Comparison of ENCODE assay signal across 28 cellular contexts in the genomic region with DNA sequence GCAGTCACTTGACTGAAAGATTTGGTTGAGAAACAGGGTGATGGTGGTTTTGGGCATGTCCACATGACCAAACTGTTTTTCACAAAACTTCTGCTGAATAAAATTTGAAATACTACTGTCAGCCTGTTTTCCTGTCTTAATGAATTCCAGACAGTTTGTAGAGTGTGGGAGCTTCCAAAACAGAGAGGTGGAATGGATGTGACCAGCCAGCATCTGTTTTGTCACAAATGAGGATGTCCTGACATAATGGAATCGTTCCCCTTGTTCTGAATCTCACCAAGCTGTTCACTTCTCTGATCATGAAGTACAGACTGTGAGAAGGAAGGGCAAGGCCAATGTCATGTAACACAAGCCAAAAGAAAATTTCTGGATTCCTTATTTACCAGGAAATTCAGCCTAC. TPM values are rescaled to one million over a fixed set of nuclear protein-coding genes. Genes with fewer than 3 reads are reported as not detected.
DNase-seq lines count a peak whose midpoint lies in the region; ATAC-seq, FAIRE-seq and TF ChIP-seq lines count a peak whose summit lies in the region.
"Had no signal": no experiment of that assay in that cellular context is flagged by ENCODE, and none has a peak within 500 bp of the region (broad histone marks: within the 10 kb centered on the region; RNA-seq: fewer than 3 reads in every experiment).

No MANE protein-coding gene starts in this region.

- no peak for FAIRE-seq in RCC 7860 (lab: Jason Lieb, UNC)
- FAIRE-seq: GM12891, kidney had no signal

- DNase-seq in fibroblast of gingiva (ENCODE audit: low read depth), result peak; percentile 58
- no peak for DNase-seq in tibial artery
- no peak for DNase-seq in SIG-M5 treated with dmso at 0.1 percent for 504 hours (lab: John Stamatoyannopoulos, UW; ENCODE audit: unreplicated experiment)
- DNase-seq in G401 (ENCODE audit: low spot score), result no peak
- DNase-seq in RCC 7860 (ENCODE audit: low spot score), result no peak
- DNase-seq: activated CD4-positive, alpha-beta T cell treated with anti-CD3 and anti-CD28 coated beads, Interleukin-2, amount 50 U/mL, for 1 hour; activated CD8-positive, alpha-beta memory T cell treated with anti-CD3 and anti-CD28 coated beads, Interleukin-2, amount 50 U/mL, for 4 hours; activated effector memory CD4-positive, alpha-beta T cell treated with Interleukin-2 at 50 U/mL for 16 hours; CD4-positive, alpha-beta memory T cell; DMS53; GM23248; kidney; MV-4-11; NCI-H1694 treated with DMSO at 0.1 percent for 48 hours; NCI-H2227 treated with DMSO at 0.1 percent for 48 hours; NCI-H774; SHP77 treated with DMSO at 0.1 percent for 48 hours; stimulated activated CD4-positive, alpha-beta T cell treated with anti-CD3 and anti-CD28 coated beads, Interleukin-4, amount 100 ng/mL, for 1 hour; stimulated activated naive CD8-positive, alpha-beta T cell treated with anti-CD3 and anti-CD28 coated beads, Interleukin-15, amount 100 ng/mL, for 72 hours; T-helper 1 cell had no signal

- no peak for TF ChIP-seq CTCF in KMS-11 (conservative IDR thresholded peaks at IDR 0.05; ENCODE audit: low read depth, low read length)
- no peak for TF ChIP-seq CTCF in tibial artery (IDR thresholded peaks at IDR 0.05)

- no peaks in the 10 kb centered on the region; the same call in 1 of the 2 replicates for H3K79me2 ChIP-seq in KMS-11 (ENCODE audit: insufficient read depth, low read depth)

- no peak overlapping the region for H3K9ac ChIP-seq in KMS-11
- H3K9ac ChIP-seq in muscle layer of colon (ENCODE audit: low read length), result no peak overlapping the region
- H3K9ac ChIP-seq: GM23248, parathyroid adenoma had no signal

- H3K4me2 ChIP-seq in KMS-11, result peak overlapping the region; percentile 27; the same call in 1 of the 2 replicates
- H3K4me2 ChIP-seq: smooth muscle cell had no signal

- H3K4me3 ChIP-seq in KMS-11 (IDR thresholded peaks at IDR 0.05; ENCODE audit: insufficient read depth, low read depth, low read length) (no peak overlapping the region), muscle layer of colon (ENCODE audit: low read depth in 1 of 2, low read length in 2 of 2) (no peak overlapping the region), tibial artery (no peak overlapping the region)
- H3K4me3 ChIP-seq: coronary artery, GM23248, smooth muscle cell had no signal

- H3K9me3 ChIP-seq in muscle layer of colon (ENCODE audit: low read length), result no peaks in the 10 kb centered on the region
- no peaks in the 10 kb centered on the region for H3K9me3 ChIP-seq in tibial artery

- H3K27ac ChIP-seq in KMS-11, result no peak overlapping the region
- H3K27ac ChIP-seq in muscle layer of colon (ENCODE audit: low read depth, low read length), result peak overlapping the region; percentile 47
- H3K27ac ChIP-seq in tibial artery, result peak overlapping the region; percentile 34 to 49
- H3K27ac ChIP-seq: GM23248, parathyroid adenoma had no signal

- H3K27me3 ChIP-seq in KMS-11 (ENCODE audit: insufficient read depth, low read depth) (no peaks in the 10 kb centered on the region), muscle layer of colon (ENCODE audit: control insufficient read depth in 1 of 2, insufficient read depth in 2 of 2, low read length in 2 of 2) (no peaks in the 10 kb centered on the region), tibial artery (no peaks in the 10 kb centered on the region)

- in situ Hi-C loops in G401 (cut with HindIII; ENCODE audit: low sequenced_read_pairs), result no loop called here

- no peak overlapping the region for H2AFZ ChIP-seq in KMS-11 (ENCODE audit: low read depth)
- H2AFZ ChIP-seq: GM23248, parathyroid adenoma had no signal

- H3K36me3 ChIP-seq in KMS-11 (ENCODE audit: insufficient read depth) (no peaks in the 10 kb centered on the region), muscle layer of colon (ENCODE audit: insufficient read depth, low read length) (no peaks in the 10 kb centered on the region), tibial artery (no peaks in the 10 kb centered on the region)

- intact Hi-C loops in tibial artery (cut with DNase I; ENCODE audit: low total_unique reads), result no loop called here

- no peaks in the 10 kb centered on the region for H4K20me1 ChIP-seq in KMS-11 (ENCODE audit: insufficient read depth)

- ATAC-seq in HG03460 (IDR thresholded peaks at IDR 0.05; ENCODE audit: unreplicated experiment), result no peak
- ATAC-seq: stimulated activated naive CD8-positive, alpha-beta T cell treated with anti-CD3 and anti-CD28 coated beads, Interleukin-15, amount 100 ng/mL, for 72 hours had no signal

- peaks cover 56% of the 10 kb centered on the region for H3K4me1 ChIP-seq in KMS-11 (ENCODE audit: low read depth, poor library complexity, severe bottlenecking)
- H3K4me1 ChIP-seq in muscle layer of colon (ENCODE audit: insufficient read depth, low read length), result peaks cover 60% of the 10 kb centered on the region
- peaks cover 0 to 57% (median 27%) of the 10 kb centered on the region in 4 donors for H3K4me1 ChIP-seq in tibial artery

RNA-seq across cellular contexts. Expression of gene MITF, which starts 11.9 kb away (rescaled TPM):
- 81.7 and 116 TPM in 2 replicates for total RNA-seq in G401 (2014; rRNA removed; shearing (Covaris generic))
- total RNA-seq: OCI-LY7 had no signal
